18 cellular contexts compared by ENCODE assay signal in genomic region chr5:138793481-138794010, GRCh38.
"Had no signal": no experiment of that assay in that cellular context is flagged by ENCODE, and none has a peak within 500 bp of the region (broad histone marks: within the 10 kb centered on the region; RNA-seq: fewer than 3 reads in every experiment).

No MANE protein-coding gene starts in this region.

- H3K27ac Mint-ChIP-seq: activated CD4-positive, alpha-beta memory T cell treated with anti-CD3 and anti-CD28 coated beads for 36 hours; activated naive CD8-positive, alpha-beta T cell treated with anti-CD3 and anti-CD28 coated beads for 36 hours; activated T-cell treated with anti-CD3 and anti-CD28 coated beads, Interleukin-2, amount 50 U/mL, for 72 hours; naive thymus-derived CD8-positive, alpha-beta T cell; progenitor cell of endocrine pancreas; stimulated activated naive CD8-positive, alpha-beta T cell treated with anti-CD3 and anti-CD28 coated beads, Interleukin-15, Interleukin-2, amounts not matched to agents 100 ng/mL and 50 ng/mL, for 24 hours had no signal

- DNase-seq: activated CD4-positive, alpha-beta memory T cell treated with anti-CD3 and anti-CD28 coated beads for 36 hours; activated gamma-delta T cell treated with Interleukin-2 at 50 U/mL for 16 hours; activated naive CD8-positive, alpha-beta T cell treated with anti-CD3 and anti-CD28 coated beads for 36 hours; activated T-cell treated with anti-CD3 and anti-CD28 coated beads, Interleukin-2, amount 50 U/mL, for 72 hours; aorta; colonic mucosa; effector memory CD4-positive, alpha-beta T cell; immature natural killer cell; left colon; mucosa of descending colon; naive thymus-derived CD8-positive, alpha-beta T cell; right lobe of liver; spleen; stimulated activated CD4-positive, alpha-beta T cell treated with anti-CD3 and anti-CD28 coated beads, Interleukin-2, amount 100 ng/mL, for 24 hours; T-helper 9 cell had no signal

- H3K27ac ChIP-seq: colonic mucosa, right lobe of liver, spleen, thoracic aorta had no signal

- H3K27me3 Mint-ChIP-seq: progenitor cell of endocrine pancreas had no signal

- H3K9me3 Mint-ChIP-seq: activated CD4-positive, alpha-beta memory T cell treated with anti-CD3 and anti-CD28 coated beads for 36 hours; activated naive CD8-positive, alpha-beta T cell treated with anti-CD3 and anti-CD28 coated beads for 36 hours; activated T-cell treated with anti-CD3 and anti-CD28 coated beads, Interleukin-2, amount 50 U/mL, for 72 hours; immature natural killer cell; stimulated activated naive CD8-positive, alpha-beta T cell treated with anti-CD3 and anti-CD28 coated beads, Interleukin-15, Interleukin-2, amounts not matched to agents 100 ng/mL and 50 ng/mL, for 24 hours had no signal

- H3K36me3 Mint-ChIP-seq: activated naive CD8-positive, alpha-beta T cell treated with anti-CD3 and anti-CD28 coated beads for 36 hours; naive thymus-derived CD8-positive, alpha-beta T cell had no signal

- H3K4me3 Mint-ChIP-seq: activated CD4-positive, alpha-beta memory T cell treated with anti-CD3 and anti-CD28 coated beads for 36 hours; activated naive CD8-positive, alpha-beta T cell treated with anti-CD3 and anti-CD28 coated beads for 36 hours; activated T-cell treated with anti-CD3 and anti-CD28 coated beads, Interleukin-2, amount 50 U/mL, for 72 hours; immature natural killer cell; stimulated activated naive CD8-positive, alpha-beta T cell treated with anti-CD3 and anti-CD28 coated beads, Interleukin-15, Interleukin-2, amounts not matched to agents 100 ng/mL and 50 ng/mL, for 24 hours had no signal
